In the genomic region with DNA sequence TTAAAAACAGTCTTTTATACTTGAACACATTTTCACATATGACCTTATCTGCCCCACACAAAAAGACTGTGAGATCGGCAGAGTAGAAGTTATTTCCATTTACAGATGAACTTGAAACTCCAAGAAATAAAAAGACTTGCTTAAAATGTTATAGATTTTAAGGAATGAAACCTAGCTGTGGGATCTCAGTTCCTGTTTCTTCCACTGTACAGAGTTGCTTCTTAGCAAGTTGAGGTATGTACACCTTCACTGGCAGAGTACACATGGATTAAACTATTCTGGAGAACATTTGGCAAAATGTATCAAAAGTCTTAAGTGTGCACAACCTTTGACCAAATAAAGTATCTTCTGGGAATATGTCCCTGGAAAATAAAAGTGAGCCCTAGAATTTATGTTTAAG, we compare ENCODE assay signal across 37 cellular contexts. TPM values are rescaled to one million over a fixed set of nuclear protein-coding genes. Genes with fewer than 3 reads are reported as not detected.
"Had no signal": no experiment of that assay in that cellular context is flagged by ENCODE, and none has a peak within 500 bp of the region (broad histone marks: within the 10 kb centered on the region; RNA-seq: fewer than 3 reads in every experiment).

No MANE protein-coding gene starts in this region.

- H3K27me3 ChIP-seq: adrenal gland, ascending aorta, body of pancreas, brain microvascular endothelial cell, cardiac muscle cell had no signal

- H3K27ac ChIP-seq: adrenal gland, ascending aorta, body of pancreas, brain microvascular endothelial cell, breast epithelium, cardiac muscle cell had no signal

- H3K36me3 ChIP-seq: adrenal gland, ascending aorta, brain microvascular endothelial cell, breast epithelium, cardiac muscle cell had no signal

- ATAC-seq: activated naive CD4-positive, alpha-beta T cell treated with anti-CD3 and anti-CD28 coated beads, Interleukin-2, amount 50 U/mL, for 72 hours; activated naive CD8-positive, alpha-beta T cell treated with anti-CD3 and anti-CD28 coated beads, Interleukin-2, amount 50 U/mL, for 24 hours; activated T-cell treated with anti-CD3 and anti-CD28 coated beads, Interleukin-2, amount 50 U/mL, for 4 hours; activated T-cell treated with anti-CD3 and anti-CD28 coated beads, Interleukin-2, amount 50 U/mL, for 72 hours; activated T-helper 17 cell treated with anti-CD3 and anti-CD28 coated beads, Interleukin-2, amount 50 U/mL, for 72 hours; body of pancreas had no signal

- H3K4me1 ChIP-seq: adrenal gland, ascending aorta, breast epithelium had no signal

- FAIRE-seq: astrocyte, bronchial epithelial cell had no signal

- DNase-seq: activated effector memory CD4-positive, alpha-beta T cell treated with anti-CD3 and anti-CD28 coated beads, Interleukin-2, amount 50 U/mL, for 16 hours; activated effector memory CD4-positive, alpha-beta T cell treated with Interleukin-2 at 50 U/mL for 16 hours; activated gamma-delta T cell; activated gamma-delta T cell treated with Interleukin-2 at 50 U/mL for 16 hours; activated naive CD4-positive, alpha-beta T cell; activated naive CD4-positive, alpha-beta T cell treated with anti-CD3 and anti-CD28 coated beads for 36 hours; activated naive CD4-positive, alpha-beta T cell treated with anti-CD3 and anti-CD28 coated beads, Interleukin-2, amount 10 ng/mL, durations not matched to agents 7 days and 5 days; activated naive CD4-positive, alpha-beta T cell treated with anti-CD3 and anti-CD28 coated beads, Interleukin-2, amount 50 U/mL, for 16 hours; activated naive CD4-positive, alpha-beta T cell treated with Interleukin-2 at 50 U/mL for 16 hours; activated naive CD8-positive, alpha-beta T cell treated with anti-CD3 and anti-CD28 coated beads for 36 hours; activated naive CD8-positive, alpha-beta T cell treated with anti-CD3 and anti-CD28 coated beads, Interleukin-2, amount 10 ng/mL, durations not matched to agents 7 days and 5 days; activated naive CD8-positive, alpha-beta T cell treated with anti-CD3 and anti-CD28 coated beads, Interleukin-2, amount 50 U/mL, for 24 hours; activated T-cell treated with anti-CD3 and anti-CD28 coated beads, Interleukin-2, amount 50 U/mL, for 24 hours; activated T-cell treated with anti-CD3 and anti-CD28 coated beads, Interleukin-2, amount 50 U/mL, for 4 hours; activated T-cell treated with anti-CD3 and anti-CD28 coated beads, Interleukin-2, amount 50 U/mL, for 48 hours; activated T-cell treated with anti-CD3 and anti-CD28 coated beads, Interleukin-2, amount 50 U/mL, for 72 hours; adrenal gland; amniotic stem cell; amygdala; anterior cingulate cortex; body of pancreas; brain microvascular endothelial cell; caudate nucleus; central memory CD4-positive, alpha-beta T cell; cerebellar nuclear complex had no signal

- H3K4me3 ChIP-seq: adrenal gland, ascending aorta, body of pancreas, breast epithelium, cardiac muscle cell had no signal

- H3K9me3 ChIP-seq: adrenal gland, ascending aorta, body of pancreas, breast epithelium had no signal

RNA-seq across cellular contexts. Expression of a gene that starts 48.3 kb away (rescaled TPM):
- total RNA-seq: activated naive CD4-positive, alpha-beta T cell treated with anti-CD3 and anti-CD28 coated beads for 36 hours; activated naive CD4-positive, alpha-beta T cell treated with anti-CD3 and anti-CD28 coated beads, Interleukin-2, amount 50 U/mL, for 72 hours; activated naive CD8-positive, alpha-beta T cell treated with anti-CD3 and anti-CD28 coated beads for 36 hours; activated naive CD8-positive, alpha-beta T cell treated with anti-CD3 and anti-CD28 coated beads, Interleukin-2, amount 10 ng/mL, durations not matched to agents 7 days and 5 days; activated T-cell treated with anti-CD3 and anti-CD28 coated beads, Interleukin-2, amount 50 U/mL, for 72 hours; activated T-helper 1 cell treated with anti-CD3 and anti-CD28 coated beads, Interleukin-12 subunit alpha, Interleukin-12 subunit beta, Interleukin-2, Interleukin-4 antibody, amounts not matched to agents 30 ng/mL and 10 ng/mL and 1 ng/mL, durations not matched to agents 14 hours and 24 hours and 36 hours; activated T-helper 17 cell treated with anti-CD3 and anti-CD28 coated beads, Interleukin-2, amount 50 U/mL, for 72 hours; activated T-helper 2 cell treated with anti-CD3 and anti-CD28 coated beads, Interferon-gamma antibody, Interleukin-2, Interleukin-4, amounts not matched to agents 10 μg/mL and 5 μg/mL and 100 μg/mL, durations not matched to agents 14 hours and 24 hours and 36 hours; ascending aorta; astrocyte; bronchial epithelial cell; cardiac muscle cell; cardiac septum; cerebellum; chondrocyte had no signal
